In the genomic region with DNA sequence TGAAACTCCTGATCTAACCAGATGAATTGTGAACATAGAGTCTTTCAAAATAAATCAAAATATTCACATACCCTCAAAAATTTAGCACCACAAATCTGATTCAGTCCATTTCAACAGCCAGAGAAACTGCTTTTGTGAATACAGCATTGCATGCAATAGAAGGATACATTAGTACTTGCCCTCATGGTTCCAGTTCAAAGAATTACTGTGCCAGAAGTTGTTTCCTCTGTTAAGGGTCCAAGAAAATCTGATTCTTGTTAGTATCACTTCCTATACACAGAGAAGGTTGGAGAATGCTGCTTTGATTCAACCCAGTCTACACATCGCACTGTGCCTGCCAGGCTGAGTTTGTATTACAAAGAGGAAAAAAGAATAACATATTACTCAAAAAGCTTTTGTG, we compare ENCODE assay signal across 15 cellular contexts.
DNase-seq lines count a peak whose midpoint lies in the region; ATAC-seq lines count a peak whose summit lies in the region.
"Had no signal": no experiment of that assay in that cellular context is flagged by ENCODE, and none has a peak within 500 bp of the region (broad histone marks: within the 10 kb centered on the region; RNA-seq: fewer than 3 reads in every experiment).

No MANE protein-coding gene starts in this region.

- H3K4me1 ChIP-seq in adipocyte (ENCODE audit: control insufficient read depth, insufficient read depth, low read length) (peaks cover 25% of the 10 kb centered on the region), neuronal stem cell (ENCODE audit: control insufficient read depth in 2 of 2, insufficient read depth in 1 of 2, low read depth in 1 of 2, low read length in 2 of 2) (peaks cover 0 to 3% of the 10 kb centered on the region in 2 donors)
- H3K4me1 ChIP-seq: A549 had no signal

- WGBS in neuronal stem cell (ENCODE audit: extremely low coverage in 2 of 2, insufficient read length in 2 of 2, insufficient replicate concordance in 1 of 2), 2 donors = no CpG with 5 or more reads among the region's 1 CpG

- H3K9me3 ChIP-seq in adipocyte (ENCODE audit: control insufficient read depth, low read length) = no peaks in the 10 kb centered on the region
- no peaks in the 10 kb centered on the region for H3K9me3 ChIP-seq in neuronal stem cell (replicated peaks in 1 of 2; ENCODE audit: control insufficient read depth in 2 of 2, insufficient read depth in 1 of 2, low read depth in 1 of 2, low read length in 2 of 2)
- H3K9me3 ChIP-seq: A549, BLaER1 had no signal

- H3K18ac ChIP-seq in neuronal stem cell (ENCODE audit: low read length) = no peak overlapping the region

- no peak overlapping the region for H2BK120ac ChIP-seq in neuronal stem cell (ENCODE audit: low read depth, low read length)

- H3K36me3 ChIP-seq in adipocyte (ENCODE audit: control insufficient read depth, insufficient read depth, low read length, severe bottlenecking) (no peaks in the 10 kb centered on the region), neuronal stem cell (replicated peaks in 1 of 2; ENCODE audit: control insufficient read depth in 2 of 2, insufficient read depth in 2 of 2, low read length in 2 of 2) (no peaks in the 10 kb centered on the region)
- H3K36me3 ChIP-seq: BLaER1 had no signal

- no peak overlapping the region for H2AK5ac ChIP-seq in neuronal stem cell (ENCODE audit: low read depth, low read length)

- peak overlapping the region; percentile 47 for H2AFZ ChIP-seq in neuronal stem cell (ENCODE audit: low read length)
- H2AFZ ChIP-seq: GM23248 had no signal

- H4K8ac ChIP-seq in neuronal stem cell (ENCODE audit: low read depth, low read length) = no peak overlapping the region

- no peak overlapping the region for H3K27ac ChIP-seq in neuronal stem cell (replicated peaks; ENCODE audit: low read length)
- H3K27ac ChIP-seq: A549, BLaER1, GM23248 had no signal

- H2BK5ac ChIP-seq in neuronal stem cell (ENCODE audit: low read length) = no peak overlapping the region

- no peak overlapping the region for H3K9ac ChIP-seq in adipocyte (ENCODE audit: low read length)
- no peak overlapping the region for H3K9ac ChIP-seq in neuronal stem cell (ENCODE audit: low read depth, low read length, poor library complexity)
- H3K9ac ChIP-seq: BLaER1, GM23248 had no signal

- H3K27me3 ChIP-seq in adipocyte (replicated peaks; ENCODE audit: control insufficient read depth, insufficient read depth, low read length) = no peaks in the 10 kb centered on the region
- H3K27me3 ChIP-seq in neuronal stem cell (ENCODE audit: control insufficient read depth in 3 of 3, insufficient read depth in 3 of 3, low read depth in 1 of 3, low read length in 3 of 3) = no peaks in the 10 kb centered on the region
- H3K27me3 ChIP-seq: BLaER1 had no signal

- no peak overlapping the region for H4K91ac ChIP-seq in neuronal stem cell (ENCODE audit: low read depth, low read length, poor library complexity)

- no peak overlapping the region for H3K4me2 ChIP-seq in neuronal stem cell (ENCODE audit: insufficient read depth, low read length, poor library complexity, severe bottlenecking)
- H3K4me2 ChIP-seq: A549, BLaER1 had no signal

- H3K23ac ChIP-seq in neuronal stem cell (ENCODE audit: low read depth, low read length, poor library complexity) = no peak overlapping the region

- ATAC-seq in HG03039 (IDR thresholded peaks at IDR 0.05; ENCODE audit: unreplicated experiment) = no peak
- no peak for ATAC-seq in HG03460 (IDR thresholded peaks at IDR 0.05; ENCODE audit: unreplicated experiment)
- ATAC-seq: A549, GM12878, HCT116 had no signal

- H2BK12ac ChIP-seq in neuronal stem cell (ENCODE audit: low read length) = no peak overlapping the region

- H3K4me3 ChIP-seq in adipocyte (ENCODE audit: low read length) (no peak overlapping the region), neuronal stem cell (ENCODE audit: low read length in 2 of 2) (no peak overlapping the region)
- H3K4me3 ChIP-seq: A549, BLaER1, GM12878, GM23248 had no signal

- no peak overlapping the region for H2BK15ac ChIP-seq in neuronal stem cell (ENCODE audit: low read length)

- peak; percentile 79 for DNase-seq in adipocyte (ENCODE audit: low read depth)
- peak; percentile 58 for DNase-seq in fibroblast of peridontal ligament (ENCODE audit: extremely low read depth)
- DNase-seq in neuronal stem cell (ENCODE audit: low spot score) = no peak
- no peak for DNase-seq in stimulated activated CD4-positive, alpha-beta T cell treated with anti-CD3 and anti-CD28 coated beads, Interleukin-4, amount 100 ng/mL, for 1 hour
- DNase-seq: AML-193; CD4-positive, CD25-positive, alpha-beta regulatory T cell; DMS 273 treated with DMSO at 0.1 percent for 48 hours; GM23248; IMR-90 had no signal

- H3K4ac ChIP-seq in neuronal stem cell (ENCODE audit: low read length) = no peak overlapping the region

- H3K14ac ChIP-seq in neuronal stem cell (ENCODE audit: low read length) = no peak overlapping the region

- H3K79me1 ChIP-seq in neuronal stem cell (ENCODE audit: low read depth, low read length) = no peaks in the 10 kb centered on the region

Comparison
In these comparisons a context has a peak if more than half of its experiments do, and no peak if none do; other contexts are left out.
1. DNase-seq: peak in adipocyte (single experiment) and fibroblast of peridontal ligament (single experiment); none in neuronal stem cell (single experiment) and stimulated activated CD4-positive, alpha-beta T cell treated with anti-CD3 and anti-CD28 coated beads, Interleukin-4, amount 100 ng/mL, for 1 hour (single experiment).